Comparison of ENCODE assay signal across 1 cellular context in genomic region chr5:149878371-149878770, GRCh38.
TF ChIP-seq lines count a peak whose summit lies in the region.

No MANE protein-coding gene starts in this region.

TF ChIP-seq in SK-N-SH treated with all-trans-retinoic acid at 6 μM for 48 hours, 23 proteins besides CTCF, POLR2A, EP300 and RAD21 (continued from another document):
- no peak for TF ChIP-seq CSRNP3 (CRISPR knock-in tag; IDR thresholded peaks at IDR 0.05)
- no peak for TF ChIP-seq CSDC2 (CRISPR knock-in tag; IDR thresholded peaks at IDR 0.05)
- TF ChIP-seq ZNF565 (CRISPR knock-in tag; conservative IDR thresholded peaks at IDR 0.05; ENCODE audit: low read depth), result no peak
- no peak for TF ChIP-seq ESRRG (CRISPR knock-in tag; IDR thresholded peaks at IDR 0.05)
